In genomic region chr17:49191407-49191916, GRCh38 we compare ENCODE assay signal across 7 cellular contexts. TPM values are rescaled to one million over a fixed set of nuclear protein-coding genes. Genes with fewer than 3 reads are reported as not detected.
DNase-seq lines count a peak whose midpoint lies in the region; ATAC-seq and TF ChIP-seq lines count a peak whose summit lies in the region.

No MANE protein-coding gene starts in this region.

- H3K4me1 Mint-ChIP-seq in activated CD8-positive, alpha-beta T cell treated with anti-CD3 and anti-CD28 coated beads for 36 hours (ENCODE audit: low read depth), result peaks cover 31% of the 10 kb centered on the region
- H3K4me1 Mint-ChIP-seq in immature natural killer cell, result peaks cover 31 to 42% of the 10 kb centered on the region in 2 donors

- peak overlapping the region; percentile 99 for H3K27ac Mint-ChIP-seq in activated CD8-positive, alpha-beta T cell treated with anti-CD3 and anti-CD28 coated beads for 36 hours
- H3K27ac Mint-ChIP-seq in immature natural killer cell, result peak overlapping the region; percentile 92 to 99 (median 96)

- no peaks in the 10 kb centered on the region for H3K36me3 ChIP-seq in testis (ENCODE audit: low read depth, missing control alignments)

- H3K27ac ChIP-seq in testis, result peak overlapping the region; percentile 95 to 99

- H3K4me3 Mint-ChIP-seq in activated CD8-positive, alpha-beta T cell treated with anti-CD3 and anti-CD28 coated beads for 36 hours, result peak overlapping the region; percentile 96
- peak overlapping the region; percentile 86 to 96 (median 93) for H3K4me3 Mint-ChIP-seq in immature natural killer cell

- CTCF ChIA-PET in activated CD8-positive, alpha-beta T cell treated with anti-CD3 and anti-CD28 coated beads for 36 hours (lab: Charles Lee), result interaction anchor here (1.3 to 14.8 kb wide), 5 partner anchors 10 to 98 kb away, joined by 3 to 126 read pairs (median 45); partner anchors contain the start of genes ABI3 and GNGT2

- peak overlapping the region; percentile 75 to 77 for H3K4me3 ChIP-seq in testis

- no peak for DNase-seq in activated CD8-positive, alpha-beta T cell treated with anti-CD3 and anti-CD28 coated beads for 36 hours
- peak; percentile 68 to 75 (median 74) for DNase-seq in immature natural killer cell
- no peak for DNase-seq in testis
- DNase-seq in NCI-H1092 (lab: John Stamatoyannopoulos, UW), result no peak
- DNase-seq in NK-92 (lab: John Stamatoyannopoulos, UW; ENCODE audit: unreplicated experiment), result no peak

- ATAC-seq in GM18907 (IDR thresholded peaks at IDR 0.05; ENCODE audit: unreplicated experiment) (peak; percentile 14), HG03097 (IDR thresholded peaks at IDR 0.05; ENCODE audit: low FRiP score, unreplicated experiment) (peak; percentile 4)
- ATAC-seq in activated CD8-positive, alpha-beta T cell treated with anti-CD3 and anti-CD28 coated beads for 36 hours, result peak; percentile 1

- intact Hi-C loops in activated CD8-positive, alpha-beta T cell treated with anti-CD3 and anti-CD28 coated beads for 36 hours (cut with micrococcal nuclease), result no loop called here
- intact Hi-C loops in testis (cut with DNase I; ENCODE audit: low total_unique reads), result no loop called here

- no peak for TF ChIP-seq POLR2A in testis (IDR thresholded peaks at IDR 0.05)

- no peaks in the 10 kb centered on the region for H3K27me3 ChIP-seq in testis

- no peak for TF ChIP-seq CTCF in activated CD8-positive, alpha-beta T cell treated with anti-CD3 and anti-CD28 coated beads for 36 hours (IDR thresholded peaks at IDR 0.05)
- TF ChIP-seq CTCF in testis (IDR thresholded peaks at IDR 0.05), result no peak

- peaks cover 7% of the 10 kb centered on the region for H3K36me3 Mint-ChIP-seq in activated CD8-positive, alpha-beta T cell treated with anti-CD3 and anti-CD28 coated beads for 36 hours (ENCODE audit: low read depth)
- no peaks in the 10 kb centered on the region for H3K36me3 Mint-ChIP-seq in immature natural killer cell

- 6% methylated on average over 8 of the region's 8 CpGs for WGBS in testis, 2 donors

- no peaks in the 10 kb centered on the region for H3K9me3 ChIP-seq in testis

- POLR2A ChIA-PET in activated CD8-positive, alpha-beta T cell treated with anti-CD3 and anti-CD28 coated beads for 36 hours (lab: Charles Lee), result interaction anchor here (0.5 to 6.2 kb wide), 13 partner anchors 8 to 283 kb away, joined by 3 to 57 read pairs (median 3); partner anchors contain the start of genes ABI3, GNGT2, PHOSPHO1 and UBE2Z

- H3K27me3 Mint-ChIP-seq in activated CD8-positive, alpha-beta T cell treated with anti-CD3 and anti-CD28 coated beads for 36 hours, result no peaks in the 10 kb centered on the region
- peaks cover 18 to 23% (median 22%) of the 10 kb centered on the region in 3 donors for H3K27me3 Mint-ChIP-seq in immature natural killer cell (ENCODE audit: low read depth in 3 of 3)

- H3K4me1 ChIP-seq in testis, result no peaks in the 10 kb centered on the region

- no peaks in the 10 kb centered on the region for H3K9me3 Mint-ChIP-seq in activated CD8-positive, alpha-beta T cell treated with anti-CD3 and anti-CD28 coated beads for 36 hours
- H3K9me3 Mint-ChIP-seq in immature natural killer cell, result peaks cover 0 to 3% (median 0%) of the 10 kb centered on the region in 6 donors

RNA-seq across cellular contexts. Expression of gene GNGT2, which starts 18.9 kb away (rescaled TPM):
- total RNA-seq in activated CD8-positive, alpha-beta T cell treated with anti-CD3 and anti-CD28 coated beads for 36 hours, result 10 to 100 TPM; 21.7 to 23.9 TPM
- polyA plus RNA-seq in immature natural killer cell, result 100 to 1,000 TPM; 110 to 238 (median 131) TPM
- under 1 TPM in 1 of 2 donors, not detected in 1; 0.68 TPM for total RNA-seq in testis
- 2.2 TPM for polyA plus RNA-seq in testis (ENCODE audit: insufficient read depth, low read depth, low replicate concordance)

RNA-seq across cellular contexts. Expression of gene ABI3, which starts 19.0 kb away (rescaled TPM):
- total RNA-seq in activated CD8-positive, alpha-beta T cell treated with anti-CD3 and anti-CD28 coated beads for 36 hours, result 10 to 100 TPM; 39.3 to 45.1 TPM
- 100 to 1,000 TPM; 149 to 338 (median 289) TPM for polyA plus RNA-seq in immature natural killer cell
- 1 to 10 TPM in 1 of 2 donors, under 1 TPM in 1; 0.87 to 2.2 TPM for total RNA-seq in testis
- polyA plus RNA-seq in testis (ENCODE audit: insufficient read depth, low read depth, low replicate concordance), result 3.9 TPM

RNA-seq across cellular contexts. Expression of gene PHOSPHO1, which starts 39.1 kb away (rescaled TPM):
- total RNA-seq in activated CD8-positive, alpha-beta T cell treated with anti-CD3 and anti-CD28 coated beads for 36 hours, result not detected
- 1 to 10 TPM in 2 of 3 donors, under 1 TPM in 1; 0.77 to 3.6 (median 2.0) TPM for polyA plus RNA-seq in immature natural killer cell
- 100 to 1,000 TPM in 1 of 2 donors, 10 to 100 TPM in 1; 35.4 to 138 TPM for total RNA-seq in testis
- 99.5 TPM for polyA plus RNA-seq in testis (ENCODE audit: insufficient read depth, low read depth, low replicate concordance)

RNA-seq across cellular contexts. Expression of gene B4GALNT2, which starts 58.9 kb away (rescaled TPM):
- total RNA-seq in activated CD8-positive, alpha-beta T cell treated with anti-CD3 and anti-CD28 coated beads for 36 hours, result not detected
- polyA plus RNA-seq in immature natural killer cell (not detected), testis (ENCODE audit: insufficient read depth, low read depth, low replicate concordance) (0.69 TPM)
- total RNA-seq in testis, result under 1 TPM; 0.24 to 0.37 TPM

Comparison
In these comparisons a context has a peak if more than half of its experiments do, and no peak if none do; other contexts are left out.
1. DNase-seq: peak in immature natural killer cell (3 of 3); none in activated CD8-positive, alpha-beta T cell treated with anti-CD3 and anti-CD28 coated beads for 36 hours (single experiment), testis (single experiment), NCI-H1092 (single experiment) and NK-92 (single experiment).
2. RNA of gene GNGT2, which starts 18.9 kb away (total RNA-seq): 21.7 to 23.9 TPM in activated CD8-positive, alpha-beta T cell treated with anti-CD3 and anti-CD28 coated beads for 36 hours; 0.68 TPM in testis; every median in the first group is over 10 times any median in the second.
3. RNA of gene ABI3, which starts 19.0 kb away (total RNA-seq): 39.3 to 45.1 TPM in activated CD8-positive, alpha-beta T cell treated with anti-CD3 and anti-CD28 coated beads for 36 hours; 0.87 to 2.2 TPM in testis; every median in the first group is over 10 times any median in the second.
4. RNA of gene PHOSPHO1, which starts 39.1 kb away (total RNA-seq): 35.4 to 138 TPM in testis; not detected in activated CD8-positive, alpha-beta T cell treated with anti-CD3 and anti-CD28 coated beads for 36 hours; every median in the first group is over 10 times any median in the second.
5. Peak in every context shown above with its lines, with median percentiles within 50 percentile points of each other: ATAC-seq.